ENCODE assay signal across 8 cellular contexts in the genomic region with DNA sequence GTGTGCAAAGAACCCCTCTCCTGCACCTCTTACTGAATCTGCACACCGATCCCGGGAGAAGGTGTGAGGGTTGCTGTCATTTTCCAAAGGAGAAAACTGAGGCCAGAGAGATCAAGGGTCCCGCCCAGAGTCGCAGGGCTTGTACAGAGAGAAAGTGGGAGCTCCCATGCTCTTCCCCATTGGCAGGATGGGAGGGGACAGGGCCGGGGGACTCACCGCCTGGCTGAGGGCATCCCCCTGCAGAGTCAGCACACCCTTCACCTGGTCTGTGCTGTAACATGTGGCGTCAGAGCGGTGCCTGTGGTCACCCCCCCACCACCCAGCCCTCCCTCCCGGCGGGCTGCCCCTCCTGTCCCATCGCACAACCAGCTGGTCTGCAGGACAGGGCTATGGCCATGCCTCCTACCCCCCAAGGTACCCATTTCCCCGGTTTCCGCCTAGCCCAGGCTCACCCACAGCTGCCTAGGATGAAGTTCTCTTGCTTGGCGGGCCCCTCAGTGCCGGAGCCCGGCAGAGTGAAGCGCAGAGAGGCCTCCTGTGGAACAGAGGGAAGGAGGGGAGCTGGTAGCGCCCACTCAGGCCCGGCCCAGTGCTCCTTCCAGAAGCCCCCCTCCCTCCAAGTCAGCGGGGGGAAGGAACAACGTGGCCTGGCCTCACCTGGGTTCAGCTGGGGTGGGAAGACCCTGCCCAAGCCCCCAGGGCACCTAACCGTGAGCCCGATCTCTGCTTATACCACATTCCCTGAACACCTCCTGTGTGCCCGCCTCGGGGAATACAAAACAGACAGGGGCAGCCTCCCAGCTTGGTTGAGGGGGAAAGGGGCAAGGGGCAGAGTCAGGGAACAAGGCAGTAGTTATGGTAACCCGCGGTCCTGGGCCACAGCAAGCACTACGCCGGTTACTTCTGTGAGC. TPM values are rescaled to one million over a fixed set of nuclear protein-coding genes. Genes with fewer than 3 reads are reported as not detected.
DNase-seq lines count a peak whose midpoint lies in the region; ATAC-seq and TF ChIP-seq lines count a peak whose summit lies in the region.

No MANE protein-coding gene starts in this region.

- peak overlapping the region; percentile 86 for H3K4me3 Mint-ChIP-seq in activated naive CD8-positive, alpha-beta T cell treated with anti-CD3 and anti-CD28 coated beads, Interleukin-2, amount 10 ng/mL, durations not matched to agents 7 days and 5 days
- peak overlapping the region; percentile 71 to 85 (median 79) for H3K4me3 Mint-ChIP-seq in immature natural killer cell

- no peaks in the 10 kb centered on the region for H3K9me3 Mint-ChIP-seq in activated naive CD8-positive, alpha-beta T cell treated with anti-CD3 and anti-CD28 coated beads, Interleukin-2, amount 10 ng/mL, durations not matched to agents 7 days and 5 days
- H3K9me3 Mint-ChIP-seq in immature natural killer cell, result no peaks in the 10 kb centered on the region

- peaks cover 12% of the 10 kb centered on the region for H3K4me1 Mint-ChIP-seq in activated naive CD8-positive, alpha-beta T cell treated with anti-CD3 and anti-CD28 coated beads, Interleukin-2, amount 10 ng/mL, durations not matched to agents 7 days and 5 days
- H3K4me1 Mint-ChIP-seq in immature natural killer cell, result peaks cover 11 to 14% of the 10 kb centered on the region in 2 donors

- peak; percentile 50 for DNase-seq in NCI-H2171 treated with DMSO at 0.1 percent for 48 hours (lab: John Stamatoyannopoulos, UW)
- DNase-seq in NCI-H2171 (lab: John Stamatoyannopoulos, UW), result no peak
- DNase-seq in activated naive CD8-positive, alpha-beta T cell treated with anti-CD3 and anti-CD28 coated beads, Interleukin-2, amount 10 ng/mL, durations not matched to agents 7 days and 5 days, result no peak
- no peak for DNase-seq in immature natural killer cell
- DNase-seq in substantia nigra (lab: John Stamatoyannopoulos, UW), result peak in 11 of 49 donors; percentile 24 to 61 (median 48)
- no peak for DNase-seq in NCI-H146 (lab: John Stamatoyannopoulos, UW)
- DNase-seq in GM13977 (ENCODE audit: low spot score), result no peak

- H3K27me3 Mint-ChIP-seq in activated naive CD8-positive, alpha-beta T cell treated with anti-CD3 and anti-CD28 coated beads, Interleukin-2, amount 10 ng/mL, durations not matched to agents 7 days and 5 days, result no peaks in the 10 kb centered on the region
- H3K27me3 Mint-ChIP-seq in immature natural killer cell (ENCODE audit: low read depth in 3 of 3), result peaks cover 0 to 2% (median 0%) of the 10 kb centered on the region in 3 donors

- peaks cover 9% of the 10 kb centered on the region for H3K36me3 Mint-ChIP-seq in activated naive CD8-positive, alpha-beta T cell treated with anti-CD3 and anti-CD28 coated beads, Interleukin-2, amount 10 ng/mL, durations not matched to agents 7 days and 5 days
- H3K36me3 Mint-ChIP-seq in immature natural killer cell, result no peaks in the 10 kb centered on the region

- no peak for TF ChIP-seq CTCF in GM13977 (IDR thresholded peaks at IDR 0.05; ENCODE audit: extremely low read depth, insufficient read depth, missing control alignments)

- POLR2A ChIA-PET in activated naive CD8-positive, alpha-beta T cell treated with anti-CD3 and anti-CD28 coated beads, Interleukin-2, amount 10 ng/mL, durations not matched to agents 7 days and 5 days (lab: Charles Lee), result interaction anchor here (1.2 to 2.9 kb wide), 3 partner anchors 8 to 67 kb away, joined by 3 to 16 read pairs (median 12); a partner anchor contains a TSS

- in situ Hi-C loops in GM13977 (cut with MboI; ENCODE audit: low pct_unique_long_range_greater_than_20kb, low sequenced_read_pairs, unreplicated experiment), result no loop called here

- H3K27ac Mint-ChIP-seq in activated naive CD8-positive, alpha-beta T cell treated with anti-CD3 and anti-CD28 coated beads, Interleukin-2, amount 10 ng/mL, durations not matched to agents 7 days and 5 days, result peak overlapping the region; percentile 76
- peak overlapping the region in 2 of 6 donors; percentile 43 to 48 for H3K27ac Mint-ChIP-seq in immature natural killer cell

- no peak for ATAC-seq in activated naive CD8-positive, alpha-beta T cell treated with anti-CD3 and anti-CD28 coated beads, Interleukin-2, amount 10 ng/mL, durations not matched to agents 7 days and 5 days (ENCODE audit: low read depth)
- no peak for ATAC-seq in GM21390 (IDR thresholded peaks at IDR 0.05; ENCODE audit: unreplicated experiment)

- peak overlapping the region; percentile 99 for H3K27ac ChIP-seq in substantia nigra (ENCODE audit: low read depth, low read length, poor library complexity, severe bottlenecking)

RNA-seq across cellular contexts. Expression of a gene that starts 1.1 kb away (rescaled TPM):
- 10 to 100 TPM in 1 of 2 experiments, 1 to 10 TPM in 1; 9.5 to 10.3 TPM for total RNA-seq in activated naive CD8-positive, alpha-beta T cell treated with anti-CD3 and anti-CD28 coated beads, Interleukin-2, amount 10 ng/mL, durations not matched to agents 7 days and 5 days
- polyA plus RNA-seq in immature natural killer cell, result 1 to 10 TPM; 4.8 to 9.3 (median 5.4) TPM

RNA-seq across cellular contexts. Expression of a gene that starts 6.1 kb away (rescaled TPM):
- not detected for total RNA-seq in activated naive CD8-positive, alpha-beta T cell treated with anti-CD3 and anti-CD28 coated beads, Interleukin-2, amount 10 ng/mL, durations not matched to agents 7 days and 5 days
- not detected for polyA plus RNA-seq in immature natural killer cell

RNA-seq across cellular contexts. Expression of a gene that starts 13.2 kb away (rescaled TPM):
- not detected for total RNA-seq in activated naive CD8-positive, alpha-beta T cell treated with anti-CD3 and anti-CD28 coated beads, Interleukin-2, amount 10 ng/mL, durations not matched to agents 7 days and 5 days
- not detected for polyA plus RNA-seq in immature natural killer cell

RNA-seq across cellular contexts. Expression of a gene that starts 34.3 kb away (rescaled TPM):
- total RNA-seq in activated naive CD8-positive, alpha-beta T cell treated with anti-CD3 and anti-CD28 coated beads, Interleukin-2, amount 10 ng/mL, durations not matched to agents 7 days and 5 days, result 10 to 100 TPM; 22.5 to 23.8 TPM
- 10 to 100 TPM in 1 of 3 donors, 1 to 10 TPM in 2; 4.4 to 13.1 (median 8.9) TPM for polyA plus RNA-seq in immature natural killer cell

RNA-seq across cellular contexts. Expression of a gene that starts 45.8 kb away (rescaled TPM):
- 10 to 100 TPM; 91.6 to 93.1 TPM for total RNA-seq in activated naive CD8-positive, alpha-beta T cell treated with anti-CD3 and anti-CD28 coated beads, Interleukin-2, amount 10 ng/mL, durations not matched to agents 7 days and 5 days
- polyA plus RNA-seq in immature natural killer cell, result 10 to 100 TPM; 26.0 to 50.2 (median 27.9) TPM
